ENCODE assay signal across 9 cellular contexts in genomic region chr17:19534562-19535149, GRCh38.
A peak's percentile ranks its signal among the peaks of the same experiment; 100 is the strongest.
DNase-seq lines count a peak whose midpoint lies in the region; ATAC-seq and TF ChIP-seq lines count a peak whose summit lies in the region.
"Had no signal": no experiment of that assay in that cellular context is flagged by ENCODE, and none has a peak within 500 bp of the region (broad histone marks: within the 10 kb centered on the region; RNA-seq: fewer than 3 reads in every experiment).

No MANE protein-coding gene starts in this region.

- H3K27ac ChIP-seq in RWPE2 (ENCODE audit: poor library complexity, severe bottlenecking) = no peak overlapping the region

- H3K27me3 ChIP-seq in GM06990 (replicated peaks; ENCODE audit: control insufficient read depth, insufficient read depth, low read length) (peaks cover 2% of the 10 kb centered on the region; the same call in 1 of the 2 replicates), RWPE2 (ENCODE audit: insufficient read depth, poor library complexity, severe bottlenecking) (peaks cover 11% of the 10 kb centered on the region)

- DNase-seq in GM06990 (ENCODE audit: extremely low read depth, insufficient read length) = no peak
- no peak for DNase-seq in RWPE2 (ENCODE audit: low spot score)
- DNase-seq in foreskin fibroblast = no peak
- no peak for DNase-seq in retinal pigment epithelial cell (ENCODE audit: low read depth)
- DNase-seq in KBM-7 = no peak
- no peak for DNase-seq in stimulated activated naive CD4-positive, alpha-beta T cell treated with Interleukin-2 at 50 U/mL for 16 hours (lab: John Stamatoyannopoulos, UW)
- DNase-seq: NCI-H187 had no signal

- H3K4me3 ChIP-seq in GM06990 (replicated peaks; ENCODE audit: low read depth, low read length) = peak overlapping the region; percentile 48
- peak overlapping the region; percentile 40 for H3K4me3 ChIP-seq in RWPE2 (ENCODE audit: severe bottlenecking)
- H3K4me3 ChIP-seq in foreskin fibroblast (ENCODE audit: low read depth in 1 of 2, low read length in 2 of 2) = peak overlapping the region; percentile 35 to 53
- peak overlapping the region; percentile 66 for H3K4me3 ChIP-seq in retinal pigment epithelial cell (ENCODE audit: low read length)

- no peak for TF ChIP-seq CTCF in GM06990 (IDR thresholded peaks at IDR 0.05; ENCODE audit: insufficient read depth, low read length, poor library complexity, severe bottlenecking)
- TF ChIP-seq CTCF in RWPE2 (IDR thresholded peaks at IDR 0.05; ENCODE audit: poor library complexity, severe bottlenecking) = no peak
- no peak for TF ChIP-seq CTCF in foreskin fibroblast (IDR thresholded peaks at IDR 0.05; ENCODE audit: low read depth, low read length)
- TF ChIP-seq CTCF in retinal pigment epithelial cell (conservative IDR thresholded peaks at IDR 0.05; ENCODE audit: low read depth, low read length) = no peak

- no peaks in the 10 kb centered on the region for H3K9me3 ChIP-seq in RWPE2 (ENCODE audit: severe bottlenecking)

- in situ Hi-C loops in KBM-7 (cut with MboI; ENCODE audit: low pct_unique_long_range_greater_than_20kb, low sequenced_read_pairs) = no loop called here

- no peaks in the 10 kb centered on the region for H3K4me1 ChIP-seq in RWPE2 (ENCODE audit: insufficient read depth, poor library complexity, severe bottlenecking)

- H3K36me3 ChIP-seq in GM06990 (ENCODE audit: control insufficient read depth, insufficient read depth, low read length) (no peaks in the 10 kb centered on the region), RWPE2 (ENCODE audit: low read depth) (no peaks in the 10 kb centered on the region)

- ATAC-seq in RWPE2 (ENCODE audit: low read depth) (no peak), HG02885 (IDR thresholded peaks at IDR 0.05; ENCODE audit: poor library complexity, unreplicated experiment) (no peak), GM21515 (IDR thresholded peaks at IDR 0.05; ENCODE audit: unreplicated experiment) (no peak)
